In genomic region chr2:25050128-25050527, GRCh38 we compare ENCODE assay signal across 16 cellular contexts. TPM values are rescaled to one million over a fixed set of nuclear protein-coding genes. Genes with fewer than 3 reads are reported as not detected.
A peak's percentile ranks its signal among the peaks of the same experiment; 100 is the strongest.
DNase-seq lines count a peak whose midpoint lies in the region; ATAC-seq lines count a peak whose summit lies in the region.
"Had no signal": no experiment of that assay in that cellular context is flagged by ENCODE, and none has a peak within 500 bp of the region (broad histone marks: within the 10 kb centered on the region; RNA-seq: fewer than 3 reads in every experiment).

No MANE protein-coding gene starts in this region.

- DNase-seq in putamen (ENCODE audit: low spot score) (peak; percentile 66), NCI-H128 (lab: John Stamatoyannopoulos, UW; ENCODE audit: unreplicated experiment) (no peak), dermis blood vessel endothelial cell (no peak)
- no peak for DNase-seq in stimulated activated CD8-positive, alpha-beta memory T cell treated with anti-CD3 and anti-CD28 coated beads, Interleukin-4, amount 100 ng/mL, for 48 hours
- DNase-seq: Calu3; CD4-positive, alpha-beta memory T cell; DMS79; H9; NCI-H1436 treated with DMSO at 0.1 percent for 48 hours; NCI-H510A treated with DMSO at 0.1 percent for 48 hours; NCI-H82 had no signal

- ATAC-seq in GM18502 (IDR thresholded peaks at IDR 0.05; ENCODE audit: poor library complexity, unreplicated experiment): peak; percentile 70
- ATAC-seq in GM21576 (IDR thresholded peaks at IDR 0.05; ENCODE audit: unreplicated experiment): peak; percentile 57
- peak; percentile 36 for ATAC-seq in HG02885 (IDR thresholded peaks at IDR 0.05; ENCODE audit: poor library complexity, unreplicated experiment)
- no peak for ATAC-seq in HG02973 (IDR thresholded peaks at IDR 0.05; ENCODE audit: unreplicated experiment)
- ATAC-seq: K562 had no signal

RNA-seq across cellular contexts. Expression of gene EFR3B, which starts 8.3 kb away (rescaled TPM):
- total RNA-seq in dermis blood vessel endothelial cell: 1.3 and 2.0 TPM in 2 replicates
- total RNA-seq: K562 had no signal
